In the genomic region with DNA sequence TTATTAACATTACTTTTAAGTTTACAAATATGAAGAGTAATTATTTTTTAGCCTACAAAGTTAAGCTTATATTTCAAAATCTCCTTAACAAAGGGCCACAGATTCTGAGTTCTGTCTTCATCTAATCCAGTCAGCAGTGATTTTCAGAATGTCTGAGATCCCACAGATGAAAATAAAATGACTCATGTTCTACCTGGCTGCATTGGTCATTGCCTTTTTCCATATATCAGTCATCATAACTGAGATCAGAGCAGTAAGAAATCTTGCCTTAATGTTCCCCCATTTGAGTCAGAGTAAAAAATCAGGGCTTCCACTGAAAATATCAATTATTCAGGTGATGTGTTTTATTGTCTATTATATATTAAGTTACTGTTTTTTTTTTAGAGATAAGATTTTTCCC, we compare ENCODE assay signal across 12 cellular contexts.
A peak's percentile ranks its signal among the peaks of the same experiment; 100 is the strongest.
DNase-seq lines count a peak whose midpoint lies in the region; ATAC-seq lines count a peak whose summit lies in the region.
"Had no signal": no experiment of that assay in that cellular context is flagged by ENCODE, and none has a peak within 500 bp of the region (broad histone marks: within the 10 kb centered on the region; RNA-seq: fewer than 3 reads in every experiment).

No MANE protein-coding gene starts in this region.

- intact Hi-C loops in posterior vena cava (cut with DNase I), result no loop called here

- ATAC-seq in GM18861 (IDR thresholded peaks at IDR 0.05; ENCODE audit: unreplicated experiment) (peak; percentile 36), GM21576 (IDR thresholded peaks at IDR 0.05; ENCODE audit: unreplicated experiment) (peak; percentile 52), HG03103 (IDR thresholded peaks at IDR 0.05; ENCODE audit: low read depth, unreplicated experiment) (peak; percentile 64)

- peak; percentile 32 for DNase-seq in glomerular visceral epithelial cell (ENCODE audit: extremely low spot score)
- DNase-seq in NCI-H2081 (lab: John Stamatoyannopoulos, UW), result no peak
- no peak for DNase-seq in posterior vena cava (ENCODE audit: low spot score)
- no peak for DNase-seq in AG08395 (ENCODE audit: low spot score)
- no peak for DNase-seq in cerebellar nuclear complex (lab: John Stamatoyannopoulos, UW)
- DNase-seq: CD4-positive, CD25-positive, alpha-beta regulatory T cell; GF-D8; NCI-H446; T-helper 2 cell had no signal
